In the genomic region with DNA sequence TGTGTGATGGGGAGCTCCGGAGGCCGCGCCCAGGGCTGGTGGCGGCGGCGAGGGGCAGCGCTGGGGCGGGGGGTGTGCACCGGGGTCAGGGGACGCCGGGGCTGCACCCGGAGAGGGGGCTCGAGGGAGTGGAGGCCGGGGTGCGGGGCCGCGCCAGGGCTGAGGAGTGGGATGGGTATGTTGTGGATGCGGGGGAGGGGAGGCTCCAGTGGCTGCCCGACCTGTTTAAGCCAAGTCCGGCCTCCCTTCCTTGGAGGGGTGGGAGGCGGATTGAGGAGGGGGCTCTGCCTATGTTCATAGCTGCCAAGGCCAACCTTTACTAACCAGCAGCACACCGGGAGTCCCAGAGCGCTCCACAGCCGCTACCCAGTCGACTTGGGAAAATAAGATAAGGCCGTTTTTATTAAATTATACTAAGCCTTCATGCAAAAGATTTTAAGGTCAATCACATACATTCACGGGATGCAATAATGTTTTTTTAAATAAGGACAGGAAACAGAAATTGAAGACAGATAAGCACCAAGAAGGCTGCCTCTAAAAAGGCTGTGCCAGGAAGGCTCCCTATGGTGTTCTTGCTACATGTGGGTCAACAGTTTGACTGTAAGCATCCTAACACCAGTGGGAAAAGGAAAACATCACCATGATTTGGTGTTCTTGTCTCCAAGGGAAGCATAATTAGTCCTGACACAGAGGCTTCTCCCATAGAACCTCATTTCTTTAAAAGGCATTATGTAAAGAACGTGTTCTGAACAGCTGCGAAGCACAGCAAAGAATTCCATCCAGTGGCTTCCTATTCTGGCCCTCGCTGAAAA, we compare ENCODE assay signal across 8 cellular contexts. TPM values are rescaled to one million over a fixed set of nuclear protein-coding genes. Genes with fewer than 3 reads are reported as not detected.
DNase-seq lines count a peak whose midpoint lies in the region; ATAC-seq and TF ChIP-seq lines count a peak whose summit lies in the region.

No MANE protein-coding gene starts in this region.

- H3K4me1 Mint-ChIP-seq in T-helper 2 cell treated with Interferon-gamma antibody and Interleukin-4, amounts not matched to agents 5 μg/mL and 100 μg/mL, for 36 hours (ENCODE audit: low read depth) = peaks cover 17% of the 10 kb centered on the region

- no peaks in the 10 kb centered on the region for H3K27me3 ChIP-seq in RWPE2 (ENCODE audit: insufficient read depth, poor library complexity, severe bottlenecking)

- H3K4me3 Mint-ChIP-seq in T-helper 2 cell treated with Interferon-gamma antibody and Interleukin-4, amounts not matched to agents 5 μg/mL and 100 μg/mL, for 36 hours = peak overlapping the region; percentile 75

- no peaks in the 10 kb centered on the region for H3K9me3 ChIP-seq in RWPE2 (ENCODE audit: severe bottlenecking)

- peak overlapping the region; percentile 75 for H3K4me3 ChIP-seq in RWPE2 (ENCODE audit: severe bottlenecking)

- H3K27ac ChIP-seq in RWPE2 (ENCODE audit: poor library complexity, severe bottlenecking) = peak overlapping the region; percentile 75
- peak overlapping the region; percentile 76 for H3K27ac ChIP-seq in epithelial cell of prostate

- H3K9me3 Mint-ChIP-seq in T-helper 2 cell treated with Interferon-gamma antibody and Interleukin-4, amounts not matched to agents 5 μg/mL and 100 μg/mL, for 36 hours = no peaks in the 10 kb centered on the region

- H3K4me1 ChIP-seq in RWPE2 (ENCODE audit: insufficient read depth, poor library complexity, severe bottlenecking) = peaks cover 6% of the 10 kb centered on the region

- DNase-seq in T-helper 2 cell treated with Interferon-gamma antibody and Interleukin-4, amounts not matched to agents 5 μg/mL and 100 μg/mL, for 36 hours (ENCODE audit: low spot score) = no peak
- no peak for DNase-seq in T-helper 2 cell
- DNase-seq in RWPE2 (ENCODE audit: low spot score) = no peak
- DNase-seq in epithelial cell of prostate (ENCODE audit: low read depth, low spot score) = no peak
- no peak for DNase-seq in omental fat pad (ENCODE audit: low spot score)
- no peak for DNase-seq in NCI-H2029 treated with DMSO at 0.1 percent for 48 hours (lab: John Stamatoyannopoulos, UW)
- no peak for DNase-seq in DMS114 treated with DMSO at 0.1 percent for 48 hours (lab: John Stamatoyannopoulos, UW; ENCODE audit: unreplicated experiment)

- H3K27ac Mint-ChIP-seq in T-helper 2 cell treated with Interferon-gamma antibody and Interleukin-4, amounts not matched to agents 5 μg/mL and 100 μg/mL, for 36 hours = peak overlapping the region; percentile 80

- peaks cover 5% of the 10 kb centered on the region for H3K36me3 Mint-ChIP-seq in T-helper 2 cell treated with Interferon-gamma antibody and Interleukin-4, amounts not matched to agents 5 μg/mL and 100 μg/mL, for 36 hours (ENCODE audit: low read depth)

- H3K36me3 ChIP-seq in RWPE2 (ENCODE audit: low read depth) = peaks cover 2% of the 10 kb centered on the region

- TF ChIP-seq CTCF in RWPE2 (IDR thresholded peaks at IDR 0.05; ENCODE audit: poor library complexity, severe bottlenecking) (no peak), omental fat pad (IDR thresholded peaks at IDR 0.05) (no peak)

- peak; percentile 11 for ATAC-seq in HG02938 (IDR thresholded peaks at IDR 0.05; ENCODE audit: unreplicated experiment)
- peak; percentile 24 for ATAC-seq in RWPE2 (ENCODE audit: low read depth)
- peak; percentile 39 for ATAC-seq in omental fat pad (ENCODE audit: low FRiP score)

- no peaks in the 10 kb centered on the region for H3K27me3 Mint-ChIP-seq in T-helper 2 cell treated with Interferon-gamma antibody and Interleukin-4, amounts not matched to agents 5 μg/mL and 100 μg/mL, for 36 hours (ENCODE audit: low read depth)

RNA-seq across cellular contexts. Expression of gene HLCS, which starts 0.6 kb away (rescaled TPM):
- 10 to 100 TPM; 14.3 to 19.3 (median 17.6) TPM for total RNA-seq in omental fat pad

RNA-seq across cellular contexts. Expression of gene RIPPLY3, which starts 39.5 kb away (rescaled TPM):
- total RNA-seq in omental fat pad = not detected
